ENCODE assay signal across 25 cellular contexts in genomic region chr7:96436880-96437279, GRCh38.
"Had no signal": no experiment of that assay in that cellular context is flagged by ENCODE, and none has a peak within 500 bp of the region (broad histone marks: within the 10 kb centered on the region; RNA-seq: fewer than 3 reads in every experiment).

No MANE protein-coding gene starts in this region.

- H3K9me3 ChIP-seq: stomach, suprapubic skin, testis, thoracic aorta, thyroid gland, tibial nerve, transverse colon, upper lobe of left lung, upper lobe of right lung, uterus, vagina had no signal

- H3K4me1 ChIP-seq: stomach, suprapubic skin, testis, thyroid gland, tibial artery, tibial nerve, transverse colon, upper lobe of left lung, upper lobe of right lung, uterus, vagina had no signal

- H3K27ac ChIP-seq: stomach, suprapubic skin, testis, thoracic aorta, thyroid gland, tibial artery, tibial nerve, transverse colon, upper lobe of left lung, upper lobe of right lung, uterus, vagina had no signal

- H3K4me3 ChIP-seq: stomach, suprapubic skin, testis, thoracic aorta, thyroid gland, tibial artery, tibial nerve, transverse colon, upper lobe of left lung, upper lobe of right lung, uterus, vagina had no signal

- DNase-seq: stimulated activated CD4-positive, alpha-beta T cell treated with anti-CD3 and anti-CD28 coated beads, Interleukin-2, amount 100 ng/mL, for 48 hours; stimulated activated CD4-positive, alpha-beta T cell treated with anti-CD3 and anti-CD28 coated beads, Interleukin-4, amount 100 ng/mL, for 1 hour; stimulated activated CD4-positive, alpha-beta T cell treated with anti-CD3 and anti-CD28 coated beads, Interleukin-4, amount 100 ng/mL, for 24 hours; stimulated activated CD4-positive, alpha-beta T cell treated with anti-CD3 and anti-CD28 coated beads, Interleukin-4, amount 100 ng/mL, for 4 hours; stimulated activated CD8-positive, alpha-beta memory T cell treated with anti-CD3 and anti-CD28 coated beads, Interleukin-4, amount 100 ng/mL, for 48 hours; stimulated activated naive B cell treated with anti-CD40 and anti-IgM and Interleukin-4, amounts not matched to agents 10 μg/mL and 1 μg/mL and 100 μg/mL, for 72 hours; stimulated activated naive CD4-positive, alpha-beta T cell; stimulated activated naive CD4-positive, alpha-beta T cell treated with Interleukin-2 at 50 U/mL for 16 hours; stimulated activated naive CD8-positive, alpha-beta T cell treated with anti-CD3 and anti-CD28 coated beads, Interleukin-15, amount 100 ng/mL, for 72 hours; stimulated activated naive CD8-positive, alpha-beta T cell treated with anti-CD3 and anti-CD28 coated beads, Interleukin-15, Interleukin-2, amounts not matched to agents 100 U/mL and 50 U/mL, for 24 hours; stomach; substantia nigra; testis; thyroid gland; tibial artery; transverse colon; trophoblast cell; upper lobe of left lung; upper lobe of right lung; uterus had no signal

- FAIRE-seq: urothelium cell line had no signal

- H3K36me3 ChIP-seq: stomach, suprapubic skin, thoracic aorta, thyroid gland, tibial artery, tibial nerve, transverse colon, upper lobe of left lung, upper lobe of right lung, uterus, vagina had no signal
